33 cellular contexts compared by ENCODE assay signal in the genomic region with DNA sequence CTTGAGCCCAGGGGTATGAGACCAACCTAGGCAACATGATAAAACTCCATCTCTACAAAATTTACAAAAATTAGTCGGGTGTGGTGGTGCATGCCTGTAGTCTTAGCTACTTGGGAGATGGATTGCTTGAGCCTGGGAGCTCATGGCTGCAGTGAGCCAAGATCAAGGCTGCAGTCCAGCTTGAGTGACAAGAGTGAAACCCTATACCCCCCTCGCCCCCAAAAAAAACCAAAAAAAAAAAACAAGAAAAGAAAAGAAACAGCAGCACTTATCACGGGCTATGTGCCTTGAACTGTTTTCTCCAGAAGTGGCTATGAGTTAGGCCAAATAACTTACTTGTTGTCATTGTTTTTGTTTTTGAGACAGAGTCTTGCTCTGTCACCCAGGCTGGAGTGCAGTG. TPM values are rescaled to one million over a fixed set of nuclear protein-coding genes. Genes with fewer than 3 reads are reported as not detected.
"Had no signal": no experiment of that assay in that cellular context is flagged by ENCODE, and none has a peak within 500 bp of the region (broad histone marks: within the 10 kb centered on the region; RNA-seq: fewer than 3 reads in every experiment).

No MANE protein-coding gene starts in this region.

- H3K27me3 ChIP-seq: adrenal gland, body of pancreas, brain microvascular endothelial cell, breast epithelium had no signal

- H3K4me3 ChIP-seq: adrenal gland, body of pancreas, breast epithelium had no signal

- H3K27ac ChIP-seq: adrenal gland, body of pancreas, brain microvascular endothelial cell, breast epithelium, VCaP had no signal

- DNase-seq: activated B cell treated with CpG ODN at 0.5 μM for 24 hours; activated CD4-positive, alpha-beta memory T cell treated with anti-CD3 and anti-CD28 coated beads for 36 hours; activated CD4-positive, alpha-beta T cell treated with anti-CD3 and anti-CD28 coated beads for 4 hours; activated CD4-positive, alpha-beta T cell treated with anti-CD3 and anti-CD28 coated beads, Interleukin-2, amount 10 ng/mL, durations not matched to agents 24 days and 14 days; activated CD4-positive, alpha-beta T cell treated with anti-CD3 and anti-CD28 coated beads, Interleukin-2, amount 50 U/mL, for 1 hour; activated CD4-positive, alpha-beta T cell treated with anti-CD3 and anti-CD28 coated beads, Interleukin-2, amount 50 U/mL, for 4 hours; activated CD4-positive, CD25-positive, alpha-beta regulatory T cell treated with anti-CD3 and anti-CD28 coated beads, Interleukin-2, amount 50 U/mL, for 72 hours; activated CD8-positive, alpha-beta memory T cell treated with anti-CD3 and anti-CD28 coated beads, Interleukin-2, amount 50 U/mL, for 4 hours; activated CD8-positive, alpha-beta T cell treated with anti-CD3 and anti-CD28 coated beads for 36 hours; activated effector memory CD4-positive, alpha-beta T cell treated with anti-CD3 and anti-CD28 coated beads, Interleukin-2, amount 50 U/mL, for 16 hours; activated gamma-delta T cell treated with Interleukin-2 at 50 U/mL for 16 hours; activated naive CD4-positive, alpha-beta T cell; activated naive CD4-positive, alpha-beta T cell treated with anti-CD3 and anti-CD28 coated beads for 36 hours; activated naive CD4-positive, alpha-beta T cell treated with anti-CD3 and anti-CD28 coated beads, Interleukin-2, amount 50 U/mL, for 16 hours; activated naive CD8-positive, alpha-beta T cell treated with anti-CD3 and anti-CD28 coated beads for 36 hours; activated T-cell treated with anti-CD3 and anti-CD28 coated beads for 4 hours; activated T-cell treated with anti-CD3 and anti-CD28 coated beads, Interleukin-2, amount 50 U/mL, for 1 hour; activated T-cell treated with anti-CD3 and anti-CD28 coated beads, Interleukin-2, amount 50 U/mL, for 4 hours; activated T-cell treated with anti-CD3 and anti-CD28 coated beads, Interleukin-2, amount 50 U/mL, for 72 hours; adrenal gland; amniotic stem cell; aorta; body of pancreas; brain microvascular endothelial cell; central memory CD4-positive, alpha-beta T cell; T-helper 1 cell; T-helper 2 cell; T-helper 9 cell had no signal

- H3K36me3 ChIP-seq: adrenal gland, brain microvascular endothelial cell, breast epithelium had no signal

- ATAC-seq: activated CD8-positive, alpha-beta T cell treated with anti-CD3 and anti-CD28 coated beads for 36 hours; activated naive CD4-positive, alpha-beta T cell treated with anti-CD3 and anti-CD28 coated beads, Interleukin-2, amount 50 U/mL, for 72 hours; activated T-cell treated with anti-CD3 and anti-CD28 coated beads, Interleukin-2, amount 50 U/mL, for 4 hours; activated T-cell treated with anti-CD3 and anti-CD28 coated beads, Interleukin-2, amount 50 U/mL, for 72 hours; activated T-helper 17 cell treated with anti-CD3 and anti-CD28 coated beads, Interleukin-2, amount 50 U/mL, for 72 hours; body of pancreas had no signal

- H3K9me3 ChIP-seq: body of pancreas had no signal

- H3K4me1 ChIP-seq: adrenal gland, body of pancreas, breast epithelium had no signal

RNA-seq across cellular contexts. Expression of a gene that starts 51.1 kb away (rescaled TPM):
- total RNA-seq: activated naive CD8-positive, alpha-beta T cell treated with anti-CD3 and anti-CD28 coated beads for 36 hours; activated T-helper 1 cell treated with anti-CD3 and anti-CD28 coated beads, Interleukin-12 subunit alpha, Interleukin-12 subunit beta, Interleukin-2, Interleukin-4 antibody, amounts not matched to agents 30 ng/mL and 10 ng/mL and 1 ng/mL, durations not matched to agents 14 hours and 24 hours and 36 hours had no signal
